14 cellular contexts compared by ENCODE assay signal in genomic region chr6:99993533-99994251, GRCh38.
A peak's percentile ranks its signal among the peaks of the same experiment; 100 is the strongest.
DNase-seq lines count a peak whose midpoint lies in the region; ATAC-seq and TF ChIP-seq lines count a peak whose summit lies in the region.
"Had no signal": no experiment of that assay in that cellular context is flagged by ENCODE, and none has a peak within 500 bp of the region (broad histone marks: within the 10 kb centered on the region; RNA-seq: fewer than 3 reads in every experiment).

MCHR2 (minus strand) TSS chr6:99994223; CDS start chr6:99956147, 38,076 bp downstream.

- ATAC-seq in GM19324 (IDR thresholded peaks at IDR 0.05; ENCODE audit: low FRiP score, unreplicated experiment) = peak; percentile 48
- ATAC-seq in HG02884 (IDR thresholded peaks at IDR 0.05; ENCODE audit: unreplicated experiment) = no peak
- ATAC-seq in GM18520 (IDR thresholded peaks at IDR 0.05; ENCODE audit: unreplicated experiment) = no peak
- no peak for ATAC-seq in HG02759 (IDR thresholded peaks at IDR 0.05; ENCODE audit: unreplicated experiment)

- in situ Hi-C loops in astrocyte of the cerebellum (cut with HindIII; ENCODE audit: low sequenced_read_pairs) = no loop called here

- H3K27ac ChIP-seq in iPS-20b (ENCODE audit: low read length) = no peak within 1 kb of the TSS
- H3K27ac ChIP-seq: neutrophil, SJCRH30 had no signal

- H3K27me3 ChIP-seq in iPS-20b (ENCODE audit: insufficient read depth, low read length) = peaks cover 54% of the 10 kb centered on the region
- H3K27me3 ChIP-seq: SJCRH30 had no signal

- no peak within 1 kb of the TSS for H3K9ac ChIP-seq in iPS-20b (ENCODE audit: low read depth, low read length)

- H3K4me3 ChIP-seq in astrocyte of the cerebellum (ENCODE audit: low read depth, low read length) (peak within 1 kb of the TSS; percentile 37), iPS-20b (ENCODE audit: low read length) (peak within 1 kb of the TSS; percentile 75), skeletal muscle cell (ENCODE audit: low read depth, low read length) (peak within 1 kb of the TSS; percentile 40)
- H3K4me3 ChIP-seq: SJCRH30 had no signal

- no peaks in the 10 kb centered on the region for H3K4me1 ChIP-seq in iPS-20b (ENCODE audit: insufficient read depth, low read length)
- H3K4me1 ChIP-seq: SJCRH30 had no signal

- DNase-seq in astrocyte of the cerebellum (ENCODE audit: low read depth) = no peak
- no peak for DNase-seq in skeletal muscle cell (ENCODE audit: low read depth)
- no peak for DNase-seq in T-helper 1 cell
- DNase-seq: activated CD4-positive, alpha-beta memory T cell treated with anti-CD3 and anti-CD28 coated beads, Interleukin-2, amount 10 ng/mL, durations not matched to agents 7 days and 5 days; amniotic stem cell; Calu3; NCI-H446 treated with DMSO at 0.1 percent for 48 hours; SJCRH30 had no signal

- no peaks in the 10 kb centered on the region for H3K9me3 ChIP-seq in iPS-20b (ENCODE audit: insufficient read depth, low read depth, low read length)
- H3K9me3 ChIP-seq: neutrophil, SJCRH30 had no signal

- H3K36me3 ChIP-seq in iPS-20b (ENCODE audit: insufficient read depth, low read depth, low read length) = no peaks in the 10 kb centered on the region
- H3K36me3 ChIP-seq: neutrophil, SJCRH30 had no signal

- TF ChIP-seq CTCF in astrocyte of the cerebellum (IDR thresholded peaks at IDR 0.05; ENCODE audit: low read depth, low read length, missing control alignments) = no peak
